30 cellular contexts compared by ENCODE assay signal in the genomic region with DNA sequence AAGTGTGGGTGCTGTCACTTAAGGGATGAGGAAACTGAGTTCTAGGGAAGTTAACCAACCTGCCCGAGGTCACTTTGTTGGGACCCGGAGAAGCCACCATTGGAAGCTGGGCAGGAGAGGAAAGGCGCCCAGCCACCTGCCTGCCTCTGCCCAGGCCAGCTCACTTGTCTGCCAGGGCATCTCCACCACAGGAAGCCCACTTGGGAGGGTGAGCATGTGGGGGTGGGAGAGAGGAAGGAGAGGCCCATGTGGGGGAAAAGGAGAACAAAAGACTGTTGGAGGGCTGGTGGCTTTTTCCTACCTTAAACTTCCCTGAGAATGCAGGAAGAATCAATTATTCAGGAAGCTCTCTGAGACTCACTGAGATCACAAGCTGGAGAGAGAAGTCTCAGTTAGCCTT. TPM values are rescaled to one million over a fixed set of nuclear protein-coding genes. Genes with fewer than 3 reads are reported as not detected.
DNase-seq lines count a peak whose midpoint lies in the region; ATAC-seq, FAIRE-seq and TF ChIP-seq lines count a peak whose summit lies in the region.
"Had no signal": no experiment of that assay in that cellular context is flagged by ENCODE, and none has a peak within 500 bp of the region (broad histone marks: within the 10 kb centered on the region; RNA-seq: fewer than 3 reads in every experiment).

No MANE protein-coding gene starts in this region.

- H3K36me3 ChIP-seq in BLaER1 (no peaks in the 10 kb centered on the region), Loucy (ENCODE audit: insufficient read depth, low read length) (no peaks in the 10 kb centered on the region), H1 (ENCODE audit: control insufficient read depth in 2 of 4, insufficient read depth in 4 of 4, low read length in 3 of 4) (no peaks in the 10 kb centered on the region; a peak in 1 of 8 replicates)
- peaks cover 10% of the 10 kb centered on the region for H3K36me3 ChIP-seq in CD4-positive, alpha-beta memory T cell (ENCODE audit: insufficient read depth, low read length)
- H3K36me3 ChIP-seq: pancreas, transverse colon had no signal

- no peaks in the 10 kb centered on the region for H3K9me2 ChIP-seq in Loucy (replicated peaks; ENCODE audit: low read depth, low read length)
- H3K9me2 ChIP-seq: SK-N-SH had no signal

- H3F3A ChIP-seq in Loucy (ENCODE audit: low read depth) = no peaks in the 10 kb centered on the region

- H3K56ac ChIP-seq in H1 (replicated peaks; ENCODE audit: insufficient read length, low read depth, low read length) = no peak overlapping the region

- H3K4me1 Mint-ChIP-seq in CD4-positive, alpha-beta memory T cell = peaks cover 17 to 44% (median 20%) of the 10 kb centered on the region in 4 donors
- H3K4me1 Mint-ChIP-seq in activated CD4-positive, alpha-beta memory T cell treated with anti-CD3 and anti-CD28 coated beads for 36 hours (ENCODE audit: low read depth) = peaks cover 21% of the 10 kb centered on the region
- H3K4me1 Mint-ChIP-seq in activated CD8-positive, alpha-beta memory T cell treated with anti-CD3 and anti-CD28 coated beads, Interleukin-2, amount 10 ng/mL, durations not matched to agents 7 days and 5 days = peaks cover 3% of the 10 kb centered on the region
- peaks cover 5% of the 10 kb centered on the region for H3K4me1 Mint-ChIP-seq in activated T-helper 2 cell treated with anti-CD3 and anti-CD28 coated beads, Interferon-gamma antibody, Interleukin-2, Interleukin-4, amounts not matched to agents 10 μg/mL and 5 μg/mL and 100 μg/mL, durations not matched to agents 14 hours and 24 hours and 36 hours (ENCODE audit: low read depth)
- H3K4me1 Mint-ChIP-seq: B cell had no signal

- H4K20me1 ChIP-seq in BLaER1 (no peaks in the 10 kb centered on the region), Loucy (ENCODE audit: insufficient read depth, low read length, poor library complexity, severe bottlenecking) (no peaks in the 10 kb centered on the region), H1 (replicated peaks in 1 of 2; ENCODE audit: control insufficient read depth in 1 of 2, insufficient read depth in 2 of 2, low read length in 2 of 2) (no peaks in the 10 kb centered on the region)

- TF ChIP-seq CTCF in Loucy (conservative IDR thresholded peaks at IDR 0.05; ENCODE audit: low read length) (no peak), H1 (IDR thresholded peaks at IDR 0.05; ENCODE audit: control extremely low read depth in 1 of 3, insufficient read depth in 1 of 3, low read depth in 1 of 3, low read length in 3 of 3) (no peak)

- no peak overlapping the region for H3K4me3 ChIP-seq in BLaER1
- no peak overlapping the region for H3K4me3 ChIP-seq in CD4-positive, alpha-beta memory T cell (ENCODE audit: low read length in 2 of 2)
- H3K4me3 ChIP-seq in Loucy (ENCODE audit: low read length, poor library complexity, severe bottlenecking) = peak overlapping the region; percentile 35
- H3K4me3 ChIP-seq in H1 (ENCODE audit: extremely low read depth in 1 of 4, insufficient read depth in 2 of 4, low read depth in 3 of 4, low read length in 4 of 4) = no peak overlapping the region
- H3K4me3 ChIP-seq: pancreas, transverse colon had no signal

- no peak overlapping the region for H2AK5ac ChIP-seq in H1 (ENCODE audit: low read depth, low read length)

- no peak for ATAC-seq in activated CD8-positive, alpha-beta memory T cell treated with anti-CD3 and anti-CD28 coated beads, Interleukin-2, amount 10 ng/mL, durations not matched to agents 7 days and 5 days
- ATAC-seq: left colon; pancreas; Right ventricle myocardium inferior; stimulated activated effector memory CD8-positive, alpha-beta T cell treated with anti-CD3 and anti-CD28 coated beads, Interleukin-12 subunit alpha, Interleukin-12 subunit beta, amount 100 ng/mL, for 72 hours had no signal

- no peak for TF ChIP-seq POLR2A in H1 (IDR thresholded peaks at IDR 0.05; ENCODE audit: control extremely low read depth in 1 of 2, low read depth in 2 of 2, low read length in 2 of 2)

- no peak overlapping the region for H4K5ac ChIP-seq in H1 (ENCODE audit: insufficient read length, low read depth, low read length)

- no peak for DNase-seq in CD4-positive, alpha-beta memory T cell
- DNase-seq in H1 (ENCODE audit: low read depth in 1 of 2, low spot score in 2 of 2) (no peak), COLO668 (lab: John Stamatoyannopoulos, UW; ENCODE audit: unreplicated experiment) (no peak)
- DNase-seq in activated CD4-positive, alpha-beta memory T cell treated with anti-CD3 and anti-CD28 coated beads for 36 hours = no peak
- no peak for DNase-seq in activated CD8-positive, alpha-beta memory T cell treated with anti-CD3 and anti-CD28 coated beads, Interleukin-2, amount 10 ng/mL, durations not matched to agents 7 days and 5 days
- DNase-seq in activated T-helper 2 cell treated with anti-CD3 and anti-CD28 coated beads, Interferon-gamma antibody, Interleukin-2, Interleukin-4, amounts not matched to agents 10 μg/mL and 5 μg/mL and 100 μg/mL, durations not matched to agents 14 hours and 24 hours and 36 hours (ENCODE audit: low spot score) = no peak
- DNase-seq: ACHN; activated CD4-positive, CD25-positive, alpha-beta regulatory T cell treated with anti-CD3 and anti-CD28 coated beads, Interleukin-2, amount 50 U/mL, for 72 hours; activated CD8-positive, alpha-beta memory T cell treated with anti-CD3 and anti-CD28 coated beads for 24 hours; DMS79 treated with DMSO at 0.1 percent for 48 hours; hypothalamus; immature natural killer cell; left colon; NCI-H1105; NCI-H187; NCI-H2171 treated with DMSO at 0.1 percent for 48 hours; NCI-H524 treated with DMSO at 0.1 percent for 48 hours; pancreas; SK-N-SH; transverse colon had no signal

- H3K27ac ChIP-seq in BLaER1 = peak overlapping the region; percentile 88
- H3K27ac ChIP-seq in CD4-positive, alpha-beta memory T cell (ENCODE audit: low read depth, low read length) = no peak overlapping the region
- no peak overlapping the region for H3K27ac ChIP-seq in H1 (ENCODE audit: low read depth, low read length)
- H3K27ac ChIP-seq: epithelial cell of prostate, pancreas, transverse colon had no signal

- no peak overlapping the region for H3K23ac ChIP-seq in H1 (ENCODE audit: insufficient read length)

- H3K79me1 ChIP-seq in H1 (ENCODE audit: low read depth, low read length) = no peaks in the 10 kb centered on the region

- no peak overlapping the region for H3K4me3 Mint-ChIP-seq in CD4-positive, alpha-beta memory T cell
- no peak overlapping the region for H3K4me3 Mint-ChIP-seq in activated CD4-positive, alpha-beta memory T cell treated with anti-CD3 and anti-CD28 coated beads for 36 hours
- no peak overlapping the region for H3K4me3 Mint-ChIP-seq in activated CD8-positive, alpha-beta memory T cell treated with anti-CD3 and anti-CD28 coated beads, Interleukin-2, amount 10 ng/mL, durations not matched to agents 7 days and 5 days
- no peak overlapping the region for H3K4me3 Mint-ChIP-seq in activated T-helper 2 cell treated with anti-CD3 and anti-CD28 coated beads, Interferon-gamma antibody, Interleukin-2, Interleukin-4, amounts not matched to agents 10 μg/mL and 5 μg/mL and 100 μg/mL, durations not matched to agents 14 hours and 24 hours and 36 hours (ENCODE audit: low read depth)
- H3K4me3 Mint-ChIP-seq: B cell; IgD-negative memory B cell; immature natural killer cell; nephron; stimulated activated effector memory CD8-positive, alpha-beta T cell treated with anti-CD3 and anti-CD28 coated beads, Interleukin-12 subunit alpha, Interleukin-12 subunit beta, amount 100 ng/mL, for 72 hours; T-helper 1 cell treated with Interleukin-12 subunit alpha and Interleukin-12 subunit beta and Interleukin-4 antibody, amounts not matched to agents 30 μg/mL and 1 μg/mL, for 36 hours had no signal

- 0 out of 2 replicates have a peak overlapping the region, but pooled peaks have one; percentile 40 for H2BK15ac ChIP-seq in H1 (ENCODE audit: low read length)

- H3K79me2 ChIP-seq in Loucy (ENCODE audit: insufficient read depth, low read length) = no peaks in the 10 kb centered on the region
- H3K79me2 ChIP-seq in H1 (ENCODE audit: control insufficient read depth in 1 of 2, insufficient read depth in 2 of 2, low read length in 2 of 2) = no peaks in the 10 kb centered on the region

- H3K4ac ChIP-seq in H1 (replicated peaks; ENCODE audit: insufficient read length, low read depth, low read length) = no peak overlapping the region

- no peak overlapping the region for H3K18ac ChIP-seq in H1 (ENCODE audit: extremely low read depth, low read length)

- H3K14ac ChIP-seq in H1 (ENCODE audit: insufficient read length) = no peak overlapping the region

- H3K36me3 Mint-ChIP-seq in CD4-positive, alpha-beta memory T cell = peaks cover 28 to 37% of the 10 kb centered on the region in 2 donors
- H3K36me3 Mint-ChIP-seq in activated CD4-positive, alpha-beta memory T cell treated with anti-CD3 and anti-CD28 coated beads for 36 hours = no peaks in the 10 kb centered on the region
- H3K36me3 Mint-ChIP-seq in activated CD8-positive, alpha-beta memory T cell treated with anti-CD3 and anti-CD28 coated beads, Interleukin-2, amount 10 ng/mL, durations not matched to agents 7 days and 5 days = peaks cover 1% of the 10 kb centered on the region
- no peaks in the 10 kb centered on the region for H3K36me3 Mint-ChIP-seq in activated T-helper 2 cell treated with anti-CD3 and anti-CD28 coated beads, Interferon-gamma antibody, Interleukin-2, Interleukin-4, amounts not matched to agents 10 μg/mL and 5 μg/mL and 100 μg/mL, durations not matched to agents 14 hours and 24 hours and 36 hours (ENCODE audit: low read depth)
- H3K36me3 Mint-ChIP-seq: IgD-negative memory B cell; stimulated activated effector memory CD8-positive, alpha-beta T cell treated with anti-CD3 and anti-CD28 coated beads, Interleukin-12 subunit alpha, Interleukin-12 subunit beta, amount 100 ng/mL, for 72 hours had no signal

- WGBS in H1 (ENCODE audit: extremely low coverage in 1 of 2, insufficient coverage in 1 of 2, insufficient read length in 1 of 2, insufficient replicate concordance in 2 of 2, low coverage in 1 of 2, low lambda C conversion rate in 2 of 2, missing lambda C conversion rate in 1 of 2), 2 experiments = 92% methylated on average over 3 of the region's 3 CpGs; no CpG with 5 or more reads in 1 of the 2 experiments

- H2BK12ac ChIP-seq in H1 (ENCODE audit: low read depth, low read length) = no peak overlapping the region

- no peak overlapping the region for H2BK5ac ChIP-seq in H1 (ENCODE audit: low read depth, low read length)

- no peak for FAIRE-seq in H1 (lab: Jason Lieb, UNC)
- FAIRE-seq: bronchial epithelial cell, pancreas had no signal

- no peaks in the 10 kb centered on the region for H3K27me3 Mint-ChIP-seq in CD4-positive, alpha-beta memory T cell
- no peaks in the 10 kb centered on the region for H3K27me3 Mint-ChIP-seq in activated CD4-positive, alpha-beta memory T cell treated with anti-CD3 and anti-CD28 coated beads for 36 hours
- peaks cover 5% of the 10 kb centered on the region for H3K27me3 Mint-ChIP-seq in activated CD8-positive, alpha-beta memory T cell treated with anti-CD3 and anti-CD28 coated beads, Interleukin-2, amount 10 ng/mL, durations not matched to agents 7 days and 5 days
- H3K27me3 Mint-ChIP-seq in activated T-helper 2 cell treated with anti-CD3 and anti-CD28 coated beads, Interferon-gamma antibody, Interleukin-2, Interleukin-4, amounts not matched to agents 10 μg/mL and 5 μg/mL and 100 μg/mL, durations not matched to agents 14 hours and 24 hours and 36 hours (ENCODE audit: low read depth) = peaks cover 47% of the 10 kb centered on the region

- H3K4me2 ChIP-seq in BLaER1 = peak overlapping the region; percentile 91
- peak overlapping the region; percentile 47 for H3K4me2 ChIP-seq in Loucy (ENCODE audit: low read depth, low read length, poor library complexity, severe bottlenecking)
- H3K4me2 ChIP-seq in H1 (ENCODE audit: insufficient read depth in 1 of 2, low read depth in 2 of 2, low read length in 2 of 2) = no peak overlapping the region
- H3K4me2 ChIP-seq: SK-N-SH had no signal

- H3K9me3 Mint-ChIP-seq in CD4-positive, alpha-beta memory T cell = no peaks in the 10 kb centered on the region
- no peaks in the 10 kb centered on the region for H3K9me3 Mint-ChIP-seq in activated CD4-positive, alpha-beta memory T cell treated with anti-CD3 and anti-CD28 coated beads for 36 hours
- no peaks in the 10 kb centered on the region for H3K9me3 Mint-ChIP-seq in activated CD8-positive, alpha-beta memory T cell treated with anti-CD3 and anti-CD28 coated beads, Interleukin-2, amount 10 ng/mL, durations not matched to agents 7 days and 5 days (ENCODE audit: low read depth)
- no peaks in the 10 kb centered on the region for H3K9me3 Mint-ChIP-seq in activated T-helper 2 cell treated with anti-CD3 and anti-CD28 coated beads, Interferon-gamma antibody, Interleukin-2, Interleukin-4, amounts not matched to agents 10 μg/mL and 5 μg/mL and 100 μg/mL, durations not matched to agents 14 hours and 24 hours and 36 hours
- H3K9me3 Mint-ChIP-seq: IgD-negative memory B cell; immature natural killer cell; nephron; stimulated activated effector memory CD8-positive, alpha-beta T cell treated with anti-CD3 and anti-CD28 coated beads, Interleukin-12 subunit alpha, Interleukin-12 subunit beta, amount 100 ng/mL, for 72 hours; T-helper 1 cell treated with Interleukin-12 subunit alpha and Interleukin-12 subunit beta and Interleukin-4 antibody, amounts not matched to agents 30 μg/mL and 1 μg/mL, for 36 hours had no signal

- no peak overlapping the region for H4K8ac ChIP-seq in H1 (ENCODE audit: extremely low read depth, insufficient read depth, low read length)

- TF ChIP-seq EP300 in H1 (IDR thresholded peaks at IDR 0.05; ENCODE audit: borderline replicate concordance in 1 of 2, low read depth in 2 of 2, low read length in 2 of 2) = no peak

- CTCF ChIA-PET in CD4-positive, alpha-beta memory T cell (lab: Charles Lee; ENCODE audit: partially characterized antibody) = no interaction called here
- CTCF ChIA-PET in H1 (lab: Charles Lee; ENCODE audit: partially characterized antibody) = interaction anchor here (0.7 to 3.1 kb wide), 7 partner anchors 11 to 184 kb away, joined by 3 to 11 read pairs (median 4); no protein-coding TSS in a partner anchor
- CTCF ChIA-PET in activated CD4-positive, alpha-beta memory T cell treated with anti-CD3 and anti-CD28 coated beads for 36 hours (lab: Charles Lee) = no interaction called here
- CTCF ChIA-PET in activated CD8-positive, alpha-beta memory T cell treated with anti-CD3 and anti-CD28 coated beads, Interleukin-2, amount 10 ng/mL, durations not matched to agents 7 days and 5 days (lab: Charles Lee) = no interaction called here

- intact Hi-C loops in CD4-positive, alpha-beta memory T cell (cut with micrococcal nuclease) = no loop called here
- intact Hi-C loops in activated CD4-positive, alpha-beta memory T cell treated with anti-CD3 and anti-CD28 coated beads for 36 hours (cut with micrococcal nuclease) = no loop called here
- intact Hi-C loops in activated T-helper 2 cell treated with anti-CD3 and anti-CD28 coated beads, Interferon-gamma antibody, Interleukin-2, Interleukin-4, amounts not matched to agents 10 μg/mL and 5 μg/mL and 100 μg/mL, durations not matched to agents 14 hours and 24 hours and 36 hours (cut with micrococcal nuclease) = no loop called here

- no peaks in the 10 kb centered on the region; the same call in 1 of the 2 replicates for H3K23me2 ChIP-seq in H1 (ENCODE audit: low read depth, low read length)

- no peak overlapping the region for H2BK20ac ChIP-seq in H1 (ENCODE audit: low read length)

- H2BK120ac ChIP-seq in H1 (replicated peaks; ENCODE audit: low read depth, low read length) = no peak overlapping the region

- no peak for TF ChIP-seq RAD21 in H1 (IDR thresholded peaks at IDR 0.05 in 1 of 2, conservative IDR thresholded peaks at IDR 0.05 in 1 of 2; ENCODE audit: low read depth in 2 of 2, low read length in 2 of 2)

- peak overlapping the region; percentile 67 for H2AFZ ChIP-seq in Loucy (ENCODE audit: low read length)
- no peak overlapping the region for H2AFZ ChIP-seq in H1 (ENCODE audit: low read length)

- peak overlapping the region; percentile 72 for H3K9ac ChIP-seq in BLaER1
- H3K9ac ChIP-seq in Loucy (ENCODE audit: low read depth, low read length, poor library complexity, severe bottlenecking) = peak overlapping the region; percentile 61
- H3K9ac ChIP-seq in H1 (replicated peaks in 1 of 4; ENCODE audit: extremely low read depth in 1 of 4, low read depth in 3 of 4, low read length in 3 of 4) = no peak overlapping the region
- H3K9ac ChIP-seq: SK-N-SH had no signal

- H3K9me3 ChIP-seq in BLaER1 = no peaks in the 10 kb centered on the region
- no peaks in the 10 kb centered on the region for H3K9me3 ChIP-seq in CD4-positive, alpha-beta memory T cell (ENCODE audit: control insufficient read depth in 1 of 2, low read length in 2 of 2)
- no peaks in the 10 kb centered on the region for H3K9me3 ChIP-seq in Loucy (ENCODE audit: insufficient read depth, low read depth, low read length)
- no peaks in the 10 kb centered on the region for H3K9me3 ChIP-seq in H1 (ENCODE audit: insufficient read depth in 2 of 2, low read depth in 1 of 2, low read length in 1 of 2)
- H3K9me3 ChIP-seq: pancreas, SK-N-SH, transverse colon had no signal

- POLR2A ChIA-PET in CD4-positive, alpha-beta memory T cell (lab: Charles Lee; ENCODE audit: partially characterized antibody) = interaction anchor here (1.9 kb wide), 1 partner anchor 19 kb away, joined by 6 read pairs; no protein-coding TSS in a partner anchor
- POLR2A ChIA-PET in H1 (lab: Charles Lee; ENCODE audit: partially characterized antibody) = interaction anchor here (2.0 kb wide), 1 partner anchor 9 kb away, joined by 8 read pairs; no protein-coding TSS in a partner anchor
- POLR2A ChIA-PET in activated CD4-positive, alpha-beta memory T cell treated with anti-CD3 and anti-CD28 coated beads for 36 hours (lab: Charles Lee) = no interaction called here

- H3K4me1 ChIP-seq in BLaER1 (peaks cover 75% of the 10 kb centered on the region), Loucy (ENCODE audit: insufficient read depth, low read length, poor library complexity, severe bottlenecking) (peaks cover 18% of the 10 kb centered on the region), H1 (replicated peaks in 1 of 4; ENCODE audit: control insufficient read depth in 3 of 4, insufficient read depth in 4 of 4, low read length in 3 of 4) (peaks cover 0 to 16% (median 7%) of the 10 kb centered on the region in 4 experiments; a peak in 5 of 7 replicates)
- peaks cover 18% of the 10 kb centered on the region for H3K4me1 ChIP-seq in CD4-positive, alpha-beta memory T cell (ENCODE audit: insufficient read depth, low read length)
- H3K4me1 ChIP-seq: transverse colon had no signal

- H4K91ac ChIP-seq in H1 (replicated peaks; ENCODE audit: insufficient read length, low read length) = no peak overlapping the region

- peak overlapping the region in 6 of 7 donors; percentile 47 to 77 (median 64) for H3K27ac Mint-ChIP-seq in CD4-positive, alpha-beta memory T cell
- no peak overlapping the region for H3K27ac Mint-ChIP-seq in activated CD4-positive, alpha-beta memory T cell treated with anti-CD3 and anti-CD28 coated beads for 36 hours
- H3K27ac Mint-ChIP-seq in activated CD8-positive, alpha-beta memory T cell treated with anti-CD3 and anti-CD28 coated beads, Interleukin-2, amount 10 ng/mL, durations not matched to agents 7 days and 5 days = no peak overlapping the region
- H3K27ac Mint-ChIP-seq in activated T-helper 2 cell treated with anti-CD3 and anti-CD28 coated beads, Interferon-gamma antibody, Interleukin-2, Interleukin-4, amounts not matched to agents 10 μg/mL and 5 μg/mL and 100 μg/mL, durations not matched to agents 14 hours and 24 hours and 36 hours = no peak overlapping the region
- H3K27ac Mint-ChIP-seq: B cell; IgD-negative memory B cell; immature natural killer cell; nephron; T-helper 1 cell treated with Interleukin-12 subunit alpha and Interleukin-12 subunit beta and Interleukin-4 antibody, amounts not matched to agents 30 μg/mL and 1 μg/mL, for 36 hours had no signal

- H3K27me3 ChIP-seq in BLaER1 (no peaks in the 10 kb centered on the region), Loucy (ENCODE audit: insufficient read depth, low read length, poor library complexity, severe bottlenecking) (no peaks in the 10 kb centered on the region), H1 (replicated peaks in 1 of 4; ENCODE audit: control insufficient read depth in 3 of 4, extremely low read depth in 1 of 4, insufficient read depth in 3 of 4, low read length in 3 of 4) (no peaks in the 10 kb centered on the region)
- H3K27me3 ChIP-seq in CD4-positive, alpha-beta memory T cell (ENCODE audit: insufficient read depth, low read length) = no peaks in the 10 kb centered on the region
- H3K27me3 ChIP-seq: pancreas, transverse colon had no signal

RNA-seq across cellular contexts. Expression of gene SELENON, which starts 43.8 kb away (rescaled TPM):
- total RNA-seq in CD4-positive, alpha-beta memory T cell = 10 to 100 TPM; 24.8 to 26.2 TPM
- polyA plus RNA-seq in CD4-positive, alpha-beta memory T cell = 1 to 10 TPM in 1 of 2 donors, under 1 TPM in 1; 0.65 to 6.5 TPM
- 77.4 and 77.6 TPM in 2 replicates for total RNA-seq in H1 (2021; fragmentation: NEBNext Ultra II Directional; extraction: Animal tissue kit (Norgen Biotek cat#: 25700))
- polyA plus RNA-seq in H1 (2011; rRNA removed) = 43.0 and 67.3 TPM in 2 replicates
- 36.6 TPM for polyA plus RNA-seq in H1 (2011; cell fraction: cytosol; rRNA removed)
- 58.6 TPM for polyA plus RNA-seq in H1 (2011; cell fraction: nucleus; rRNA removed)
- polyA plus RNA-seq in H1 (2012, experiment 1 of 2) = 72.8 to 99.4 TPM (median 83.9 TPM) in 4 replicates
- polyA plus RNA-seq in H1 (2012, experiment 2 of 2) = 89.8 TPM
- 103 TPM for polyA plus RNA-seq in H1 (2013, experiment 1 of 2)
- 109 TPM for polyA plus RNA-seq in H1 (2013, experiment 2 of 2)
- 25.4 and 44.6 TPM in 2 replicates for polyA minus RNA-seq in H1 (2011; rRNA and poly(A)+ RNA removed)
- 47.6 TPM for polyA minus RNA-seq in H1 (2011; cell fraction: cytosol; rRNA and poly(A)+ RNA removed)
- 23.2 TPM for polyA minus RNA-seq in H1 (2011; cell fraction: nucleus; rRNA and poly(A)+ RNA removed)
- 10 to 100 TPM; 26.8 to 26.9 TPM for total RNA-seq in activated CD4-positive, alpha-beta memory T cell treated with anti-CD3 and anti-CD28 coated beads for 36 hours
- total RNA-seq in activated CD8-positive, alpha-beta memory T cell treated with anti-CD3 and anti-CD28 coated beads, Interleukin-2, amount 10 ng/mL, durations not matched to agents 7 days and 5 days = 1 to 10 TPM; 2.7 to 2.9 TPM
- total RNA-seq in activated T-helper 2 cell treated with anti-CD3 and anti-CD28 coated beads, Interferon-gamma antibody, Interleukin-2, Interleukin-4, amounts not matched to agents 10 μg/mL and 5 μg/mL and 100 μg/mL, durations not matched to agents 14 hours and 24 hours and 36 hours = 8.0 and 8.2 TPM in 2 replicates

Comparison
In these comparisons a context has a peak if more than half of its experiments do, and no peak if none do; other contexts are left out.
1. H3K4me2 ChIP-seq: peak in BLaER1 (single experiment) and Loucy (single experiment); none in H1 (0 of 2).
2. H3K9ac ChIP-seq: peak in BLaER1 (single experiment) and Loucy (single experiment); none in H1 (0 of 4).
3. H3K27ac Mint-ChIP-seq: peak in CD4-positive, alpha-beta memory T cell (6 of 7); none in activated CD4-positive, alpha-beta memory T cell treated with anti-CD3 and anti-CD28 coated beads for 36 hours (single experiment), activated CD8-positive, alpha-beta memory T cell treated with anti-CD3 and anti-CD28 coated beads, Interleukin-2, amount 10 ng/mL, durations not matched to agents 7 days and 5 days (single experiment) and activated T-helper 2 cell treated with anti-CD3 and anti-CD28 coated beads, Interferon-gamma antibody, Interleukin-2, Interleukin-4, amounts not matched to agents 10 μg/mL and 5 μg/mL and 100 μg/mL, durations not matched to agents 14 hours and 24 hours and 36 hours (single experiment).